Comparison of ENCODE assay signal across 8 cellular contexts in the genomic region with DNA sequence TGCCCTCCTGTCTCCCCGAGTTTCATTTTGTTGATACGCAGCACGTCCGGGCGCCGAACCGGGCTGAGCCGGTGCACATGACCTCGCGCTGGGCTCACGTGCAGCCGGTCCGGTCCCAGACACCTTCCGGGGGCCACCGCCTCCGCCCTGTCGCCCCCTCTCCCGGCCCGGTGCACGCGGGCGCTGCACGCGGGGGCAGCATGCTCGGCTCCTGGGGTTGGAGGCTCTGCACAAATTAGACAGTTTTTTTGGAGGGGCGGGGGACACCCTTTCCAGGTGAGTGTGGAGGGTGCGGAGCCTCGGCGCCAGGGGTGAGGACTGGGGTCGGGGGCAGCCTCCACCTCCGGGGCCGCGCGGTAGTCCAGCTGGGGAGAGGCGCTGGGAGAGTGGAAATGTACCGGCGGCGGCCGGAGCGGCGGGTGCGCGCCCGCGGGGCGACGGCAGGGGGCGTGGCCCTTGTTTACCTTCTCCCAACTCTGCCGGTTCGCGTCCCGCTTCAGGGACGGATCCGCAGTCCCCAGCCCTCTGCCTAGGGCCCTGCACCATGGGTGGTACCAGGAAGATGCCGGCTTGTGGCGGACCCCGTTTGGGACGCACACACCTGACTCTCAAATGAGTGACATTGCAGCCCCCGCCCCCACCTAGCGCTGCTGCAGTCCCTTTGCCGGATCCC. TPM values are rescaled to one million over a fixed set of nuclear protein-coding genes. Genes with fewer than 3 reads are reported as not detected.
DNase-seq lines count a peak whose midpoint lies in the region; ATAC-seq and TF ChIP-seq lines count a peak whose summit lies in the region.

No MANE protein-coding gene starts in this region.

- peak overlapping the region; percentile 75 for H3K4me3 ChIP-seq in AG04449 (ENCODE audit: low read depth, low read length)
- H3K4me3 ChIP-seq in esophagus squamous epithelium, result peak overlapping the region; percentile 79 to 98 (median 90)

- no peaks in the 10 kb centered on the region for H3K27me3 Mint-ChIP-seq in activated T-cell treated with anti-CD3 and anti-CD28 coated beads, Interleukin-2, amount 50 U/mL, for 24 hours
- H3K27me3 Mint-ChIP-seq in naive B cell, result no peaks in the 10 kb centered on the region

- CTCF ChIA-PET in AG04449 (lab: Yijun Ruan, JAX), result interaction anchor here (0.7 to 7.5 kb wide), 22 partner anchors 11 to 224 kb away, joined by 3 to 65 read pairs (median 8); partner anchors contain the start of genes CDKL3, CDKN2AIPNL and UBE2B

- peak overlapping the region; percentile 98 for H3K27ac Mint-ChIP-seq in activated T-cell treated with anti-CD3 and anti-CD28 coated beads, Interleukin-2, amount 50 U/mL, for 24 hours
- peak overlapping the region in 5 of 6 donors; percentile 63 to 98 (median 92) for H3K27ac Mint-ChIP-seq in naive B cell

- no peaks in the 10 kb centered on the region for H3K36me3 ChIP-seq in esophagus squamous epithelium

- H3K4me1 ChIP-seq in esophagus squamous epithelium, result peaks cover 42 to 72% (median 46%) of the 10 kb centered on the region in 3 donors

- ATAC-seq in GM18505 (IDR thresholded peaks at IDR 0.05; ENCODE audit: unreplicated experiment), result peak; percentile 22
- ATAC-seq in HG03103 (IDR thresholded peaks at IDR 0.05; ENCODE audit: low read depth, unreplicated experiment), result peak; percentile 18
- no peak for ATAC-seq in naive B cell (ENCODE audit: low read depth in 2 of 2)
- ATAC-seq in stimulated activated naive CD8-positive, alpha-beta T cell treated with anti-CD3 and anti-CD28 coated beads, Interleukin-15, Interleukin-2, amounts not matched to agents 100 U/mL and 50 U/mL, for 24 hours, result peak; percentile 57

- H3K27me3 ChIP-seq in esophagus squamous epithelium, result no peaks in the 10 kb centered on the region

- TF ChIP-seq CTCF in AG04449 (IDR thresholded peaks at IDR 0.05; ENCODE audit: insufficient read depth, low read length, missing control alignments) (peak; percentile 16), esophagus squamous epithelium (IDR thresholded peaks at IDR 0.05) (peak; percentile 34 to 64 (median 56))

- no peaks in the 10 kb centered on the region for H3K9me3 Mint-ChIP-seq in activated T-cell treated with anti-CD3 and anti-CD28 coated beads, Interleukin-2, amount 50 U/mL, for 24 hours
- no peaks in the 10 kb centered on the region for H3K9me3 Mint-ChIP-seq in naive B cell

- no peak for TF ChIP-seq POLR2A in GM18505 (IDR thresholded peaks at IDR 0.05; ENCODE audit: borderline replicate concordance, extremely low read depth, insufficient read depth, insufficient read length)
- peak in 1 of 4 donors; percentile 33 for TF ChIP-seq POLR2A in esophagus squamous epithelium (IDR thresholded peaks at IDR 0.05)

- H3K36me3 Mint-ChIP-seq in activated T-cell treated with anti-CD3 and anti-CD28 coated beads, Interleukin-2, amount 50 U/mL, for 24 hours (ENCODE audit: low read depth), result peaks cover 15% of the 10 kb centered on the region
- H3K36me3 Mint-ChIP-seq in naive B cell, result peaks cover 0 to 8% of the 10 kb centered on the region in 2 donors

- POLR2A ChIA-PET in AG04449 (lab: Yijun Ruan, JAX), result interaction anchor here (1.0 to 2.5 kb wide), 3 partner anchors 23 to 61 kb away, joined by 3 to 6 read pairs (median 4); no protein-coding TSS in a partner anchor

- H3K27ac ChIP-seq in esophagus squamous epithelium, result peak overlapping the region; percentile 89 to 99 (median 96)

- 0% methylated on average over 4 to 17 of the region's 61 CpGs for WGBS in esophagus squamous epithelium, 2 donors

- H3K9me3 ChIP-seq in esophagus squamous epithelium, result no peaks in the 10 kb centered on the region

- intact Hi-C loops in esophagus squamous epithelium (cut with DNase I), result loop anchor here (5.0 to 10.0 kb wide), 2 partner anchors 112 to 154 kb away; partner anchors contain the start of genes CDKN2AIPNL and UBE2B

- no peak for DNase-seq in AG04449 (ENCODE audit: low read depth, low spot score)
- DNase-seq in NOMO-1 treated with DMSO at 0.1 percent for 48 hours (lab: John Stamatoyannopoulos, UW; ENCODE audit: unreplicated experiment), result peak; percentile 66
- no peak for DNase-seq in activated T-cell treated with anti-CD3 and anti-CD28 coated beads, Interleukin-2, amount 50 U/mL, for 24 hours
- peak; percentile 55 for DNase-seq in esophagus squamous epithelium (lab: John Stamatoyannopoulos, UW)
- DNase-seq in naive B cell, result peak; percentile 63
- DNase-seq in stimulated activated naive CD8-positive, alpha-beta T cell treated with anti-CD3 and anti-CD28 coated beads, Interleukin-15, Interleukin-2, amounts not matched to agents 100 U/mL and 50 U/mL, for 24 hours, result peak; percentile 91

- peaks cover 56% of the 10 kb centered on the region for H3K4me1 Mint-ChIP-seq in activated T-cell treated with anti-CD3 and anti-CD28 coated beads, Interleukin-2, amount 50 U/mL, for 24 hours (ENCODE audit: low read depth)
- H3K4me1 Mint-ChIP-seq in naive B cell, result peaks cover 29 to 62% (median 59%) of the 10 kb centered on the region in 3 donors

- peak overlapping the region; percentile 96 for H3K4me3 Mint-ChIP-seq in activated T-cell treated with anti-CD3 and anti-CD28 coated beads, Interleukin-2, amount 50 U/mL, for 24 hours
- peak overlapping the region; percentile 92 to 100 (median 98) for H3K4me3 Mint-ChIP-seq in naive B cell

RNA-seq across cellular contexts. Expression of gene JADE2, which starts 1.1 kb away (rescaled TPM):
- 10 to 100 TPM in 3 of 4 donors, 1 to 10 TPM in 1; 9.1 to 32.8 (median 14.9) TPM for total RNA-seq in esophagus squamous epithelium
- 10 to 100 TPM in 5 of 6 donors, 1 to 10 TPM in 1; 7.1 to 47.1 (median 27.1) TPM for polyA plus RNA-seq in naive B cell (ENCODE audit: low read depth in 6 of 6)

Comparison
In these comparisons a context has a peak if more than half of its experiments do, and no peak if none do; other contexts are left out.
1. DNase-seq: peak in NOMO-1 treated with DMSO at 0.1 percent for 48 hours (single experiment), esophagus squamous epithelium (single experiment), naive B cell (single experiment) and stimulated activated naive CD8-positive, alpha-beta T cell treated with anti-CD3 and anti-CD28 coated beads, Interleukin-15, Interleukin-2, amounts not matched to agents 100 U/mL and 50 U/mL, for 24 hours (single experiment); none in AG04449 (single experiment) and activated T-cell treated with anti-CD3 and anti-CD28 coated beads, Interleukin-2, amount 50 U/mL, for 24 hours (single experiment).
2. ATAC-seq: peak in GM18505 (single experiment), HG03103 (single experiment) and stimulated activated naive CD8-positive, alpha-beta T cell treated with anti-CD3 and anti-CD28 coated beads, Interleukin-15, Interleukin-2, amounts not matched to agents 100 U/mL and 50 U/mL, for 24 hours (single experiment); none in naive B cell (0 of 2).